ENCODE assay signal across 29 cellular contexts in the genomic region with DNA sequence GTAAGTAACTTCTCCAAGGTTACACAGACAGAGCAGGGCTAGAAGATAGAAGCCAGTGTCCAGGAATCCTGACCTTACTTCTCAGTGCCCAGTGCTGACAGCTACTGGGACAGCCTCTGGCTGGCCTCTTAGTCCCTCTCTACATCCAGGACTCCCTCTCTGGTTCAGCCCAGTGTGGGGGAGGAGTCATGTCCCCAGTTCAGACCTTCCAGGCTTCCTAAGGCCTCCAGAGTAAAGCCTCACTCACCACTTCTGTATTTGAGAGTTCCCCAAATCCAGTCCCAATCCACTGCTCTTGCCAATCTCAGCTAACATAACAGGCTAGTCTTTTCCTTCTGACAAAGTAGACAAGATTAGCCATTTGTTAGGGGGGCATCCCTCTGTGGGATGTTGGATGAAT. TPM values are rescaled to one million over a fixed set of nuclear protein-coding genes. Genes with fewer than 3 reads are reported as not detected.
DNase-seq lines count a peak whose midpoint lies in the region; ATAC-seq and TF ChIP-seq lines count a peak whose summit lies in the region.
"Had no signal": no experiment of that assay in that cellular context is flagged by ENCODE, and none has a peak within 500 bp of the region (broad histone marks: within the 10 kb centered on the region; RNA-seq: fewer than 3 reads in every experiment).

No MANE protein-coding gene starts in this region.

- H3K36me3 ChIP-seq in GM23248 (ENCODE audit: low read depth), result no peaks in the 10 kb centered on the region
- no peaks in the 10 kb centered on the region for H3K36me3 ChIP-seq in heart left ventricle
- H3K36me3 ChIP-seq in mucosa of rectum (ENCODE audit: control insufficient read depth in 2 of 2, insufficient read depth in 2 of 2, low read length in 2 of 2), result no peaks in the 10 kb centered on the region
- H3K36me3 ChIP-seq: ascending aorta, stomach, upper lobe of left lung had no signal

- TF ChIP-seq CTCF in NB4 (IDR thresholded peaks at IDR 0.05; ENCODE audit: low read depth, low read length) (no peak), heart left ventricle (IDR thresholded peaks at IDR 0.05) (no peak)

- H3K4me2 ChIP-seq in GM23248 (ENCODE audit: unreplicated experiment), result peak overlapping the region; percentile 32

- H2AFZ ChIP-seq in GM23248, result no peak overlapping the region

- H3K9me2 ChIP-seq in GM23248 (ENCODE audit: insufficient read depth), result no peaks in the 10 kb centered on the region

- H3K4me1 ChIP-seq in GM23248 (ENCODE audit: insufficient read depth), result peaks cover 17% of the 10 kb centered on the region
- peaks cover 0 to 35% (median 0%) of the 10 kb centered on the region in 12 donors for H3K4me1 ChIP-seq in heart left ventricle
- peaks cover 31 to 32% of the 10 kb centered on the region in 2 donors for H3K4me1 ChIP-seq in mucosa of rectum (ENCODE audit: control insufficient read depth in 2 of 2, insufficient read depth in 2 of 2, low read length in 2 of 2)
- H3K4me1 ChIP-seq: ascending aorta had no signal

- intact Hi-C loops in heart left ventricle (cut with DNase I), result no loop called here

- H4K20me1 ChIP-seq in GM23248 (ENCODE audit: insufficient read depth), result no peaks in the 10 kb centered on the region

- in situ Hi-C loops in GM23248 (cut with MboI) (no loop called here), ACHN (cut with HindIII; ENCODE audit: low pct_ligation_motif_present, low pct_unique_long_range_greater_than_20kb, low sequenced_read_pairs) (no loop called here)

- peak; percentile 40 for DNase-seq in GM23248
- peak; percentile 32 for DNase-seq in NB4 (ENCODE audit: low read depth)
- DNase-seq in heart left ventricle, result peak in 3 of 5 donors; percentile 38 to 52 (median 43)
- no peak for DNase-seq in NCI-H1417 (lab: John Stamatoyannopoulos, UW)
- no peak for DNase-seq in superior temporal gyrus (ENCODE audit: extremely low spot score)
- DNase-seq in ACHN, result no peak
- DNase-seq: activated CD4-positive, alpha-beta T cell treated with anti-CD3 and anti-CD28 coated beads for 4 hours; activated CD8-positive, alpha-beta memory T cell treated with anti-CD3 and anti-CD28 coated beads for 24 hours; activated effector memory CD4-positive, alpha-beta T cell treated with anti-CD3 and anti-CD28 coated beads, Interleukin-2, amount 50 U/mL, for 16 hours; activated naive CD8-positive, alpha-beta T cell treated with anti-CD3 and anti-CD28 coated beads, Interleukin-2, amount 10 ng/mL, durations not matched to agents 7 days and 5 days; C1 segment of cervical spinal cord; DND-41; head of caudate nucleus; KG1; naive thymus-derived CD4-positive, alpha-beta T cell; NCI-H1694; NCI-H2171; NCI-H510A treated with DMSO at 0.1 percent for 48 hours; occipital lobe; small intestine; stimulated activated CD4-positive, alpha-beta T cell treated with anti-CD3 and anti-CD28 coated beads, Interleukin-1b, Interleukin-23, amount 100 ng/mL, for 48 hours; stimulated activated CD8-positive, alpha-beta memory T cell treated with anti-CD3 and anti-CD28 coated beads, Interleukin-4, amount 100 ng/mL, for 48 hours; stomach had no signal

- no peaks in the 10 kb centered on the region for H3K79me2 ChIP-seq in GM23248 (ENCODE audit: insufficient read depth)

- peak overlapping the region; percentile 26; the same call in 1 of the 2 replicates for H3K9ac ChIP-seq in GM23248
- peak overlapping the region in 1 of 2 donors; percentile 5 for H3K9ac ChIP-seq in mucosa of rectum (ENCODE audit: low read depth in 1 of 2, low read length in 2 of 2)

- TF ChIP-seq POLR2A in NB4 (IDR thresholded peaks at IDR 0.05; ENCODE audit: extremely low read depth, insufficient read length), result no peak
- TF ChIP-seq POLR2A in heart left ventricle (IDR thresholded peaks at IDR 0.05), result no peak

- peak overlapping the region; percentile 62 for H3K27ac ChIP-seq in GM23248
- H3K27ac ChIP-seq in heart left ventricle, result no peak overlapping the region
- peak overlapping the region; percentile 27 to 30 for H3K27ac ChIP-seq in mucosa of rectum (ENCODE audit: low read depth in 2 of 2, low read length in 2 of 2)
- H3K27ac ChIP-seq: ascending aorta, upper lobe of left lung, VCaP had no signal

- peaks cover 17% of the 10 kb centered on the region for H3F3A ChIP-seq in GM23248 (ENCODE audit: insufficient read depth)

- peak in 3 of 4 donors; percentile 54 to 79 (median 65) for ATAC-seq in heart left ventricle
- ATAC-seq in HG02840 (IDR thresholded peaks at IDR 0.05; ENCODE audit: low FRiP score, unreplicated experiment), result no peak
- ATAC-seq: naive thymus-derived CD4-positive, alpha-beta T cell; PC-3 had no signal

- no peaks in the 10 kb centered on the region for H3K9me3 ChIP-seq in GM23248 (ENCODE audit: low read depth)
- H3K9me3 ChIP-seq in heart left ventricle, result no peaks in the 10 kb centered on the region
- H3K9me3 ChIP-seq in mucosa of rectum (ENCODE audit: control insufficient read depth in 2 of 2, low read length in 2 of 2), result no peaks in the 10 kb centered on the region
- H3K9me3 ChIP-seq: ascending aorta, stomach, upper lobe of left lung had no signal

- H3K4me3 ChIP-seq in GM23248, result no peak overlapping the region
- H3K4me3 ChIP-seq in NB4 (ENCODE audit: low read depth, low read length), result no peak overlapping the region
- no peak overlapping the region for H3K4me3 ChIP-seq in heart left ventricle
- no peak overlapping the region for H3K4me3 ChIP-seq in mucosa of rectum (ENCODE audit: low read length in 2 of 2)
- H3K4me3 ChIP-seq: ascending aorta, stomach, upper lobe of left lung had no signal

- H3K27me3 ChIP-seq in GM23248 (replicated peaks; ENCODE audit: insufficient read depth) (no peaks in the 10 kb centered on the region), heart left ventricle (no peaks in the 10 kb centered on the region), mucosa of rectum (ENCODE audit: control insufficient read depth in 2 of 2, insufficient read depth in 2 of 2, low read length in 2 of 2) (no peaks in the 10 kb centered on the region)
- H3K27me3 ChIP-seq: ascending aorta, stomach, upper lobe of left lung had no signal

RNA-seq across cellular contexts. Expression of gene EPB41L1, which starts 36.9 kb away (rescaled TPM):
- 16.2 and 19.2 TPM in 2 replicates for total RNA-seq in GM23248 (2014; rRNA removed; shearing (Covaris generic))
- polyA plus RNA-seq in GM23248 (2016; fragmentation: Nextera tagmentation; extraction: Ambion mirVana), result 15.4 and 17.0 TPM in 2 replicates
- total RNA-seq in heart left ventricle, result 10 to 100 TPM; 10.5 to 29.8 (median 19.0) TPM
- polyA plus RNA-seq in heart left ventricle, result 1 to 10 TPM; 7.1 to 8.5 TPM

Comparison
In these comparisons a context has a peak if more than half of its experiments do, and no peak if none do; other contexts are left out.
1. DNase-seq: peak in GM23248 (single experiment), NB4 (single experiment) and heart left ventricle (3 of 5); none in NCI-H1417 (0 of 3), superior temporal gyrus (single experiment) and ACHN (single experiment).
2. H3K27ac ChIP-seq: peak in GM23248 (single experiment) and mucosa of rectum (2 of 2); none in heart left ventricle (0 of 12).